Comparison of ENCODE assay signal across 8 cellular contexts in the genomic region with DNA sequence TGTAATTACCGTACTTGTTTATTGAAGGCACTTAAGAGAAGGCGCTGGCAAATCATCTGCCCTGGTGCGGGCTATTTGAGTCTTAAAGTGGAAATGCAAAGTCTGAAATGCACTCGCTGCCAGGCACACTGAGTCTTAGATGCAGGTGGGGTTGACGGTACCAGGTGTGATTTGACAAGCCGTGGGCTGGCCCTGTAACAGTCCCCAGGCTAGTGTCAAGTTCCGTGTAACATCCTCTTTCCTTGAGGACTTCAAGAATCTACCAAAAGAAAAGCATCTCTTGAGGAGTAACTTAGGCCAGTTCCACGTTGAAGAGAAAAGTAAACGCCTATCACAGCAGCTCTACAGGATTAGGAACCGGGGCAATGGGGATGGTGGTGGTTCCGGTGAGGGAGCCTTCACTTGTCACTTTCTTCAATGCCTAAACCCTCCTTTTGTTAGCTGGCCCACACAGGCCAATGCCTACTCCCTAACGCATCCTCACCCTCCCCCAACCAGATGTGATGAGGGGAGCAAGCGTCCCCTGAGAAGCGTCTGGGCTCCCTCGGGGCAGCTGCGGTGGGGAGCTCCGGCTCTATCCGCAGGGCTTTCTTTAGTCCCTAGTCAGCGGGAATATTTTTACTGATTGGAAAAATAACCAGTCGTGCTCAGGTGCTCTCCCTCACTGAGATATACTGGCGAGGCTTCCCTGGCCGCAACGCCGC. TPM values are rescaled to one million over a fixed set of nuclear protein-coding genes. Genes with fewer than 3 reads are reported as not detected.
DNase-seq lines count a peak whose midpoint lies in the region; ATAC-seq, FAIRE-seq and TF ChIP-seq lines count a peak whose summit lies in the region.

No MANE protein-coding gene starts in this region.

- H3K4me3 Mint-ChIP-seq in activated naive CD4-positive, alpha-beta T cell treated with anti-CD3 and anti-CD28 coated beads, Interleukin-2, amount 50 U/mL, for 24 hours = peak overlapping the region; percentile 96
- peak overlapping the region; percentile 97 for H3K4me3 Mint-ChIP-seq in central memory CD8-positive, alpha-beta T cell

- 10 to 12% methylated on average over 24 of the region's 24 CpGs for WGBS in lung, 2 donors

- no peaks in the 10 kb centered on the region for H3K36me3 Mint-ChIP-seq in activated naive CD4-positive, alpha-beta T cell treated with anti-CD3 and anti-CD28 coated beads, Interleukin-2, amount 50 U/mL, for 24 hours
- peaks cover 22% of the 10 kb centered on the region for H3K36me3 Mint-ChIP-seq in central memory CD8-positive, alpha-beta T cell (ENCODE audit: insufficient read depth)

- no peaks in the 10 kb centered on the region for H3K36me3 ChIP-seq in lung (ENCODE audit: control insufficient read depth in 2 of 2, insufficient read depth in 2 of 2, low read length in 2 of 2)

- peak overlapping the region; percentile 57 for H3K4me3 ChIP-seq in lung

- H3K4me1 ChIP-seq in lung (ENCODE audit: control insufficient read depth in 2 of 2, insufficient read depth in 2 of 2, low read length in 2 of 2) = peaks cover 0 to 1% of the 10 kb centered on the region in 2 donors

- H3K4me1 Mint-ChIP-seq in activated naive CD4-positive, alpha-beta T cell treated with anti-CD3 and anti-CD28 coated beads, Interleukin-2, amount 50 U/mL, for 24 hours = peaks cover 45% of the 10 kb centered on the region
- H3K4me1 Mint-ChIP-seq in central memory CD8-positive, alpha-beta T cell = peaks cover 39% of the 10 kb centered on the region

- no peak for DNase-seq in activated naive CD4-positive, alpha-beta T cell (lab: John Stamatoyannopoulos, UW)
- DNase-seq in NCI-H345 treated with DMSO at 0.1 percent for 48 hours (lab: John Stamatoyannopoulos, UW; ENCODE audit: unreplicated experiment) (peak; percentile 21), lung (ENCODE audit: low spot score) (peak; percentile 40), urothelium cell line (ENCODE audit: low spot score) (peak; percentile 39), NCI-H187 treated with DMSO at 0.1 percent for 48 hours (lab: John Stamatoyannopoulos, UW) (no peak)
- DNase-seq in central memory CD8-positive, alpha-beta T cell (ENCODE audit: low spot score in 2 of 2) = no peak

- TF ChIP-seq CTCF in lung (IDR thresholded peaks at IDR 0.05; ENCODE audit: control extremely low read depth, extremely low read depth) = no peak

- peak overlapping the region; percentile 96 for H3K27ac Mint-ChIP-seq in activated naive CD4-positive, alpha-beta T cell treated with anti-CD3 and anti-CD28 coated beads, Interleukin-2, amount 50 U/mL, for 24 hours
- peak overlapping the region; percentile 90 for H3K27ac Mint-ChIP-seq in central memory CD8-positive, alpha-beta T cell (ENCODE audit: low read depth)

- H3K27me3 Mint-ChIP-seq in activated naive CD4-positive, alpha-beta T cell treated with anti-CD3 and anti-CD28 coated beads, Interleukin-2, amount 50 U/mL, for 24 hours = no peaks in the 10 kb centered on the region
- no peaks in the 10 kb centered on the region for H3K27me3 Mint-ChIP-seq in central memory CD8-positive, alpha-beta T cell

- peak overlapping the region; percentile 87 to 98 for H3K27ac ChIP-seq in lung (ENCODE audit: low read depth in 1 of 2, low read length in 1 of 2)

- no peak for FAIRE-seq in urothelium cell line (lab: Jason Lieb, UNC)

- peak; percentile 39 for ATAC-seq in HG02642 (IDR thresholded peaks at IDR 0.05; ENCODE audit: poor library complexity, unreplicated experiment)
- peak; percentile 4 for ATAC-seq in central memory CD8-positive, alpha-beta T cell (replicated peaks; ENCODE audit: extremely low read depth, poor library complexity, severe bottlenecking)
- ATAC-seq in lung (ENCODE audit: insufficient read depth, low FRiP score) = peak; percentile 1

- no peaks in the 10 kb centered on the region for H3K9me3 ChIP-seq in lung (ENCODE audit: control insufficient read depth in 2 of 2, insufficient read depth in 1 of 2, low read length in 1 of 2)

- H3K9me3 Mint-ChIP-seq in activated naive CD4-positive, alpha-beta T cell treated with anti-CD3 and anti-CD28 coated beads, Interleukin-2, amount 50 U/mL, for 24 hours = no peaks in the 10 kb centered on the region
- H3K9me3 Mint-ChIP-seq in central memory CD8-positive, alpha-beta T cell = no peaks in the 10 kb centered on the region

- H3K27me3 ChIP-seq in lung (ENCODE audit: control insufficient read depth, insufficient read depth) = no peaks in the 10 kb centered on the region

RNA-seq across cellular contexts. Expression of a gene that starts 1.5 kb away (rescaled TPM):
- 100 to 1,000 TPM in 1 of 2 donors, 10 to 100 TPM in 1; 74.8 to 139 TPM for total RNA-seq in lung
- 100 to 1,000 TPM in 1 of 2 donors, 10 to 100 TPM in 1; 59.2 to 156 TPM for polyA plus RNA-seq in lung

Comparison
In these comparisons a context has a peak if more than half of its experiments do, and no peak if none do; other contexts are left out.
1. DNase-seq: peak in NCI-H345 treated with DMSO at 0.1 percent for 48 hours (single experiment), lung (single experiment) and urothelium cell line (single experiment); none in activated naive CD4-positive, alpha-beta T cell (0 of 4), central memory CD8-positive, alpha-beta T cell (0 of 2) and NCI-H187 treated with DMSO at 0.1 percent for 48 hours (single experiment).
2. Peak in every context shown above with its lines, with median percentiles within 50 percentile points of each other: ATAC-seq.